In the genomic region with DNA sequence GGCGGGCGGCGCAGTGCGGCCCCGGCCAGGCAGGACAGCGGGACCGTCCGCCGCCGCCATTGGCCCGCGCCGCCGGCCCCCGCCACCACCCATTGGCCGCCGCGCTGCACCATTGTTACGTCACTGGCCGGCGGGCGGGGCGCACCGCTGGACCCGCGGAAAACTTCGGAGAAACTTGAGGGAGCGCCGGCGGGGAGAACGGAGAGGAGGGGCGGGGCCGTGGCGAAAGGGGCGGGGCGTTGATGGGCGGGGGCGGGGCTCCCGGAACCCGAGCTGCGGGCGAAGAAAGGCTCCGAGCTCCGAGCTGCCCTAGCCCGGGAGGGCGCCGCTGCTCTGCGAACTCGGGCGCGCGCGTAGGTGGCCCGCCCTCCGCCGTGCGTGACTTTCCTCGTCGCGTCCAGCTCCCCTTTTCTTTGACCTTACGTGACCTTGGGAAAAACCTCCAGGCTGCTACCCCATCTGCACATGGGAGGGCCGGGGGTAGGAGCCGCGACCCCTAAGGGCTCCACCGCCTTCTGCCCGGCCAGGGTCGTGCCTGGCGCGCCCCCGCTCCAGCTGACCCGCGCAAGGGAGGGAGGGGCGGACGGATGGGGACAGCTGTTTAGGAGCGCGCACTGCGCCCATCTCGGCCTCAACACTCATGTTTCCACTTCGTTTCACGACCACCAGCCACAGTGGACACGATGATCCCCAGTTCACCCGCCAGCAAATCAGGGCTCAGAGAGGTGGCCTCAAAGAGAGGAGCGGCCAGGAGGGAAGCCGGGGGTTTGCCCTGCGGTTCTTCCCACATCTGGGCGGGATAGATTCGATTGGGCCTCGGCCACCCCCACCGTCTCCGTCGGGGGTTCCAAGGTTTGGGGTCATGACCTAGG, we compare ENCODE assay signal across 8 cellular contexts. TPM values are rescaled to one million over a fixed set of nuclear protein-coding genes. Genes with fewer than 3 reads are reported as not detected.
DNase-seq lines count a peak whose midpoint lies in the region; ATAC-seq and TF ChIP-seq lines count a peak whose summit lies in the region.

A gene with protein sequence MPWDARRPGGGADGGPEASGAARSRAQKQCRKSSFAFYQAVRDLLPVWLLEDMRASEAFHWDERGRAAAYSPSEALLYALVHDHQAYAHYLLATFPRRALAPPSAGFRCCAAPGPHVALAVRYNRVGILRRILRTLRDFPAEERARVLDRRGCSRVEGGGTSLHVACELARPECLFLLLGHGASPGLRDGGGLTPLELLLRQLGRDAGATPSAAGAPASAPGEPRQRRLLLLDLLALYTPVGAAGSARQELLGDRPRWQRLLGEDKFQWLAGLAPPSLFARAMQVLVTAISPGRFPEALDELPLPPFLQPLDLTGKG (minus strand): TSS at position 33 of the 872 bp plus-strand sequence. CDS start 1,887 bp downstream, outside the sequence.

- peaks cover 6% of the 10 kb centered on the region for H3K79me2 ChIP-seq in mammary epithelial cell (ENCODE audit: insufficient read depth, low read length)

- H3K4me1 ChIP-seq in mammary epithelial cell (ENCODE audit: insufficient read depth, low read length) (peaks cover 12% of the 10 kb centered on the region), skeletal muscle tissue (ENCODE audit: control insufficient read depth in 3 of 3, insufficient read depth in 3 of 3, low read length in 3 of 3) (peaks cover 28 to 43% (median 39%) of the 10 kb centered on the region in 3 donors)

- ATAC-seq in HG03064 (IDR thresholded peaks at IDR 0.05; ENCODE audit: low read depth, unreplicated experiment): peak; percentile 58
- ATAC-seq in WTC11: peak; percentile 65

- POLR2A ChIA-PET in WTC11 (lab: Charles Lee): interaction anchor here (1.0 to 1.3 kb wide), 2 partner anchors 30 to 192 kb away, joined by 3 read pairs; no protein-coding TSS in a partner anchor

- no TSS peak for BruUV-seq in mammary epithelial cell (replicated peaks; lab: Mats Ljungman, UMichigan)

- intact Hi-C loops in mammary epithelial cell (cut with micrococcal nuclease): no loop called here

- H3K4me2 ChIP-seq in mammary epithelial cell (ENCODE audit: insufficient read depth, low read depth, low read length): peak within 1 kb of the TSS; percentile 91

- peak; percentile 92 for DNase-seq in NCI-H1436 (lab: John Stamatoyannopoulos, UW)
- no peak for DNase-seq in NCI-H1436 treated with DMSO at 0.1 percent for 48 hours (lab: John Stamatoyannopoulos, UW)
- DNase-seq in NCI-H2196 (lab: John Stamatoyannopoulos, UW; ENCODE audit: unreplicated experiment): peak; percentile 72
- peak; percentile 96 for DNase-seq in WTC11 (ENCODE audit: low spot score)
- DNase-seq in mammary epithelial cell: peak; percentile 93
- peak; percentile 99 for DNase-seq in iPS-NIHi11 (ENCODE audit: low spot score)

- H3K27me3 Mint-ChIP-seq in WTC11 (ENCODE audit: low read depth): peaks cover 2% of the 10 kb centered on the region; the same call in 1 of the 2 replicates

- H3K27me3 ChIP-seq in mammary epithelial cell (ENCODE audit: insufficient read depth, low read length) (no peaks in the 10 kb centered on the region), skeletal muscle tissue (ENCODE audit: control insufficient read depth in 3 of 3, insufficient read depth in 3 of 3, low read length in 3 of 3) (no peaks in the 10 kb centered on the region)

- peak within 1 kb of the TSS; percentile 57 for H3K9ac ChIP-seq in mammary epithelial cell (ENCODE audit: insufficient read depth, low read length)
- peak within 1 kb of the TSS; percentile 87 to 99 (median 96) for H3K9ac ChIP-seq in skeletal muscle tissue (ENCODE audit: low read depth in 1 of 3, low read length in 3 of 3)

- H3K4me3 ChIP-seq in mammary epithelial cell (replicated peaks in 1 of 3; ENCODE audit: insufficient read depth in 1 of 3, low read depth in 2 of 3, low read length in 3 of 3): peak within 1 kb of the TSS; percentile 52 to 70 (median 67)
- peak within 1 kb of the TSS; percentile 78 to 87 (median 80) for H3K4me3 ChIP-seq in skeletal muscle tissue (ENCODE audit: low read length in 3 of 3)

- no peaks in the 10 kb centered on the region for H4K20me1 ChIP-seq in mammary epithelial cell (ENCODE audit: insufficient read depth, low read length)

- no peak for TF ChIP-seq CTCF in WTC11 (IDR thresholded peaks at IDR 0.05)
- TF ChIP-seq CTCF in mammary epithelial cell (conservative IDR thresholded peaks at IDR 0.05 in 1 of 2, IDR thresholded peaks at IDR 0.05 in 1 of 2; ENCODE audit: extremely low read depth in 1 of 2, insufficient read depth in 1 of 2, low read depth in 1 of 2, low read length in 2 of 2): no peak

- no peaks in the 10 kb centered on the region for H3K36me3 ChIP-seq in mammary epithelial cell (ENCODE audit: insufficient read depth, low read length)
- peaks cover 7 to 26% (median 16%) of the 10 kb centered on the region in 3 donors for H3K36me3 ChIP-seq in skeletal muscle tissue (ENCODE audit: control insufficient read depth in 3 of 3, insufficient read depth in 3 of 3, low read length in 3 of 3)

- 11% methylated on average over 22 of the region's 91 CpGs for WGBS in mammary epithelial cell (ENCODE audit: low coverage, missing lambda C conversion rate)

- no peaks in the 10 kb centered on the region for H3K9me3 ChIP-seq in mammary epithelial cell (replicated peaks; ENCODE audit: insufficient read depth, low read length)
- H3K9me3 ChIP-seq in skeletal muscle tissue (ENCODE audit: control insufficient read depth in 3 of 3, low read length in 3 of 3): no peaks in the 10 kb centered on the region

- CTCF ChIA-PET in WTC11 (lab: Charles Lee): interaction anchor here (0.5 to 1.8 kb wide), 10 partner anchors 8 to 496 kb away, joined by 3 to 14 read pairs (median 6); no protein-coding TSS in a partner anchor
- CTCF ChIA-PET in mammary epithelial cell (lab: Charles Lee; ENCODE audit: low non-redundant PET): no interaction called here

- H3K4me3 Mint-ChIP-seq in WTC11: peak within 1 kb of the TSS; percentile 88

- no peaks in the 10 kb centered on the region for H3K9me3 Mint-ChIP-seq in WTC11

- H3K36me3 Mint-ChIP-seq in WTC11: no peaks in the 10 kb centered on the region; the same call in 1 of the 2 replicates

- peak within 1 kb of the TSS; percentile 89 for H3K27ac Mint-ChIP-seq in WTC11

- dilution Hi-C loops in mammary epithelial cell (cut with HindIII; ENCODE audit: low sequenced_read_pairs): loop anchor here (5.0 to 10.0 kb wide), 2 partner anchors 68 to 215 kb away; no protein-coding TSS in a partner anchor

- peak within 1 kb of the TSS; percentile 94 for H2AFZ ChIP-seq in mammary epithelial cell (ENCODE audit: low read depth, low read length)

- peaks cover 15% of the 10 kb centered on the region for H3K4me1 Mint-ChIP-seq in WTC11

- in situ Hi-C loops in mammary epithelial cell (cut with MboI; ENCODE audit: low sequenced_read_pairs in 2 of 2): no loop called here

- H3K27ac ChIP-seq in mammary epithelial cell (ENCODE audit: insufficient read depth, low read depth, low read length) (peak within 1 kb of the TSS; percentile 41), skeletal muscle tissue (ENCODE audit: low read depth, low read length) (peak within 1 kb of the TSS; percentile 98)

TF ChIP-seq in WTC11, 78 proteins besides CTCF, POLR2A, EP300 and RAD21 (continues in another document):
- 0 out of 2 replicates have a peak, but pooled peaks have one; percentile 39 for TF ChIP-seq CBFB (CRISPR knock-in tag; IDR thresholded peaks at IDR 0.05; ENCODE audit: low read depth)
- peak; percentile 67 for TF ChIP-seq NFYB (CRISPR knock-in tag; conservative IDR thresholded peaks at IDR 0.05; ENCODE audit: low read depth)
- 0 out of 2 replicates have a peak, but pooled peaks have one; percentile 1 for TF ChIP-seq ZNF121 (CRISPR knock-in tag; IDR thresholded peaks at IDR 0.05)
- peak; percentile 51; the same call in 1 of the 2 replicates for TF ChIP-seq CREM (CRISPR knock-in tag; IDR thresholded peaks at IDR 0.05)
- TF ChIP-seq GABPB1 (CRISPR knock-in tag; IDR thresholded peaks at IDR 0.05): 0 out of 2 replicates have a peak, but pooled peaks have one; percentile 30
- TF ChIP-seq, protein P1, sequence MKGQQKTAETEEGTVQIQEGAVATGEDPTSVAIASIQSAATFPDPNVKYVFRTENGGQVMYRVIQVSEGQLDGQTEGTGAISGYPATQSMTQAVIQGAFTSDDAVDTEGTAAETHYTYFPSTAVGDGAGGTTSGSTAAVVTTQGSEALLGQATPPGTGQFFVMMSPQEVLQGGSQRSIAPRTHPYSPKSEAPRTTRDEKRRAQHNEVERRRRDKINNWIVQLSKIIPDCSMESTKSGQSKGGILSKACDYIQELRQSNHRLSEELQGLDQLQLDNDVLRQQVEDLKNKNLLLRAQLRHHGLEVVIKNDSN (CRISPR knock-in tag; IDR thresholded peaks at IDR 0.05): 0 out of 2 replicates have a peak, but pooled peaks have one; percentile 9
- TF ChIP-seq, protein P2, sequence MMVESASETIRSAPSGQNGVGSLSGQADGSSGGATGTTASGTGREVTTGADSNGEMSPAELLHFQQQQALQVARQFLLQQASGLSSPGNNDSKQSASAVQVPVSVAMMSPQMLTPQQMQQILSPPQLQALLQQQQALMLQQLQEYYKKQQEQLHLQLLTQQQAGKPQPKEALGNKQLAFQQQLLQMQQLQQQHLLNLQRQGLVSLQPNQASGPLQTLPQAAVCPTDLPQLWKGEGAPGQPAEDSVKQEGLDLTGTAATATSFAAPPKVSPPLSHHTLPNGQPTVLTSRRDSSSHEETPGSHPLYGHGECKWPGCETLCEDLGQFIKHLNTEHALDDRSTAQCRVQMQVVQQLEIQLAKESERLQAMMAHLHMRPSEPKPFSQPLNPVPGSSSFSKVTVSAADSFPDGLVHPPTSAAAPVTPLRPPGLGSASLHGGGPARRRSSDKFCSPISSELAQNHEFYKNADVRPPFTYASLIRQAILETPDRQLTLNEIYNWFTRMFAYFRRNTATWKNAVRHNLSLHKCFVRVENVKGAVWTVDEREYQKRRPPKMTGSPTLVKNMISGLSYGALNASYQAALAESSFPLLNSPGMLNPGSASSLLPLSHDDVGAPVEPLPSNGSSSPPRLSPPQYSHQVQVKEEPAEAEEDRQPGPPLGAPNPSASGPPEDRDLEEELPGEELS (CRISPR knock-in tag; IDR thresholded peaks at IDR 0.05): peak; percentile 39; the same call in 1 of the 2 replicates
- 0 out of 2 replicates have a peak, but pooled peaks have one; percentile 31 for TF ChIP-seq ERG (CRISPR knock-in tag; IDR thresholded peaks at IDR 0.05)

RNA-seq across cellular contexts. Expression of the gene that starts here (rescaled TPM):
- total RNA-seq in WTC11 (2021) (55.6 to 63.8 TPM (median 56.6 TPM) in 3 replicates), mammary epithelial cell (10 to 100 TPM; 11.8 to 24.0 TPM), skeletal muscle tissue (9.4 TPM)
- polyA plus RNA-seq in mammary epithelial cell: 8.8 TPM
- polyA minus RNA-seq in mammary epithelial cell: 8.6 TPM
